ENCODE assay signal across 9 cellular contexts in genomic region chr4:88765729-88766128, GRCh38.
DNase-seq lines count a peak whose midpoint lies in the region; ATAC-seq and TF ChIP-seq lines count a peak whose summit lies in the region.
"Had no signal": no experiment of that assay in that cellular context is flagged by ENCODE, and none has a peak within 500 bp of the region (broad histone marks: within the 10 kb centered on the region; RNA-seq: fewer than 3 reads in every experiment).

No MANE protein-coding gene starts in this region.

- no peak overlapping the region for H3K4me3 ChIP-seq in kidney epithelial cell (ENCODE audit: low read depth, low read length)

- no peaks in the 10 kb centered on the region for H3K36me3 ChIP-seq in kidney epithelial cell (ENCODE audit: control insufficient read depth, insufficient read depth, low read length)

- TF ChIP-seq CTCF in kidney epithelial cell (IDR thresholded peaks at IDR 0.05; ENCODE audit: insufficient read depth, low read length, poor library complexity, severe bottlenecking): no peak

- no peaks in the 10 kb centered on the region for H3K27me3 ChIP-seq in kidney epithelial cell (ENCODE audit: control insufficient read depth, insufficient read depth, low read length)

- no peak for TF ChIP-seq EP300 in Ishikawa (IDR thresholded peaks at IDR 0.05; ENCODE audit: borderline replicate concordance)

- DNase-seq in cerebellar cortex (ENCODE audit: low spot score) (peak; percentile 22), kidney epithelial cell (ENCODE audit: low read depth) (peak; percentile 73), GM19240 (ENCODE audit: insufficient read length, low spot score) (no peak), pons (ENCODE audit: low spot score) (no peak), NCI-H2081 (lab: John Stamatoyannopoulos, UW) (no peak)
- DNase-seq: activated CD4-positive, alpha-beta T cell treated with anti-CD3 and anti-CD28 coated beads for 4 hours; amygdala had no signal

- no peak for ATAC-seq in GM18873 (IDR thresholded peaks at IDR 0.05; ENCODE audit: low FRiP score, unreplicated experiment)

- TF ChIP-seq RAD21 in Ishikawa (IDR thresholded peaks at IDR 0.05; ENCODE audit: low read depth): no peak

TF ChIP-seq in Ishikawa, 13 proteins besides CTCF, POLR2A, EP300 and RAD21:
- TF ChIP-seq TAF1 (IDR thresholded peaks at IDR 0.05; ENCODE audit: low read depth): no peak
- TF ChIP-seq CREB1 (IDR thresholded peaks at IDR 0.05; ENCODE audit: low read depth): no peak
- TF ChIP-seq YY1 (IDR thresholded peaks at IDR 0.05; ENCODE audit: low read depth): no peak
- TF ChIP-seq MAX (IDR thresholded peaks at IDR 0.05): no peak
- TF ChIP-seq NFIC (IDR thresholded peaks at IDR 0.05): peak; percentile 57
- no peak for TF ChIP-seq ZBTB7A (IDR thresholded peaks at IDR 0.05; ENCODE audit: low read depth)
- no peak for TF ChIP-seq USF1 (IDR thresholded peaks at IDR 0.05)
- TF ChIP-seq CEBPB (IDR thresholded peaks at IDR 0.05): 0 out of 2 replicates have a peak, but pooled peaks have one; percentile 12
- no peak for TF ChIP-seq TCF12 (IDR thresholded peaks at IDR 0.05; ENCODE audit: low read depth)
- no peak for TF ChIP-seq FOXM1 (IDR thresholded peaks at IDR 0.05; ENCODE audit: borderline replicate concordance, low read depth)
- TF ChIP-seq EGR1 (IDR thresholded peaks at IDR 0.05): no peak
- TF ChIP-seq TEAD4 (IDR thresholded peaks at IDR 0.05): peak; percentile 76
- peak; percentile 82 for TF ChIP-seq REST (IDR thresholded peaks at IDR 0.05; ENCODE audit: low read depth)

Comparison
In these comparisons a context has a peak if more than half of its experiments do, and no peak if none do; other contexts are left out.
1. DNase-seq: peak in cerebellar cortex (single experiment) and kidney epithelial cell (single experiment); none in GM19240 (single experiment), pons (single experiment) and NCI-H2081 (0 of 2).